ENCODE assay signal across 15 cellular contexts in the genomic region with DNA sequence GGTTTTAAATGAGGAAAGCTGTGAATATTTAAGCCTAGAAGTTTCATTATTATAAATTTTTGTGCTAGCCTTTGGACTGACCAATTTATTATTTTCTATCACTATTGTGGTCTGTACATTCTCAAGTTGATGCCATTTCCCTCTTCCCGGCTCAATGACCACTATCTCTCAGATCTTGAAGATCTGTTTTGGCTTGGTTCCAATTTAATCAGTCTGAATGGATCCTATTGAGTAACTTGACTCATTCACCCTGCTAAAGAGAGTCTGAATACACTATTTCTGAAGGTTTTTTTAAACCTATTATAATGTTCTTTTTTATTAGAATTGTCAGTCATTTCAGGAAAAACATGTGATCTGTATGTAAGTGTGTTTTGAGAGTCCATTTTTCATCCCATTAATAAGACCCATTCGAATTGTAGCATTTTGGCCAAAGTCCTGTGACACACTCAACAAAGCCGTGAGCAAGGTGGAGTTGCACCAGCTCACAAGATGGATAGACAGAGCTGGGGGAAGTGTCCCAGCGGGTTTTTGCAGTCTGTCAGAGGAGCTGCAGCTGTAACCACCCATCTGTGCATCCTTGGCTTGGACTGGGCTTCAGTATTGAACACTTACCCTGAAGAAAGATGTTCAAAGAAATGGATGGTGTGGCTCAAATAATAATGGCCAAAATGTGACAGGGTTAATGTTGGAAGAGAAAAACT.
DNase-seq lines count a peak whose midpoint lies in the region; ATAC-seq, FAIRE-seq and TF ChIP-seq lines count a peak whose summit lies in the region.
"Had no signal": no experiment of that assay in that cellular context is flagged by ENCODE, and none has a peak within 500 bp of the region (broad histone marks: within the 10 kb centered on the region; RNA-seq: fewer than 3 reads in every experiment).

No MANE protein-coding gene starts in this region.

- H3K4me1 Mint-ChIP-seq in activated CD4-positive, alpha-beta T cell treated with anti-CD3 and anti-CD28 coated beads for 36 hours, result no peaks in the 10 kb centered on the region
- H3K4me1 Mint-ChIP-seq: activated naive CD8-positive, alpha-beta T cell treated with anti-CD3 and anti-CD28 coated beads, Interleukin-2, amount 10 ng/mL, durations not matched to agents 7 days and 5 days; stimulated activated naive CD8-positive, alpha-beta T cell treated with anti-CD3 and anti-CD28 coated beads, Interleukin-15, amount 100 ng/mL, for 72 hours had no signal

- no peak overlapping the region for H3K9ac ChIP-seq in Karpas-422 (ENCODE audit: low read length)
- no peak overlapping the region for H3K9ac ChIP-seq in HepG2 (ENCODE audit: insufficient read depth, low read depth, low read length)

- POLR2A ChIA-PET in HepG2 (lab: Yijun Ruan, JAX), result no interaction called here
- POLR2A ChIA-PET in activated CD4-positive, alpha-beta T cell treated with anti-CD3 and anti-CD28 coated beads for 36 hours (lab: Charles Lee), result no interaction called here

- no TSS peak for BruUV-seq in HepG2 (replicated peaks; lab: Mats Ljungman, UMichigan)

- no peaks in the 10 kb centered on the region for H3K9me2 ChIP-seq in Karpas-422 (replicated peaks; ENCODE audit: insufficient read depth, low read length)

- no peaks in the 10 kb centered on the region for H3K36me3 ChIP-seq in Karpas-422 (ENCODE audit: insufficient read depth, low read length)
- H3K36me3 ChIP-seq in HepG2 (replicated peaks in 1 of 2; ENCODE audit: control insufficient read depth in 1 of 2, insufficient read depth in 2 of 2, low read length in 2 of 2), result no peaks in the 10 kb centered on the region; a peak in 1 of 5 replicates
- H3K36me3 ChIP-seq: MG63, pancreas had no signal

- H3K4me1 ChIP-seq in Karpas-422 (ENCODE audit: low read length), result peaks cover 23% of the 10 kb centered on the region
- peaks cover 81% of the 10 kb centered on the region for H3K4me1 ChIP-seq in HepG2 (ENCODE audit: insufficient read depth, low read length)

- H3K4me2 ChIP-seq in Karpas-422 (ENCODE audit: low read depth, low read length, poor library complexity, severe bottlenecking), result no peak overlapping the region
- H3K4me2 ChIP-seq in HepG2 (ENCODE audit: low read depth, low read length), result no peak overlapping the region

- intact Hi-C loops in HepG2 (cut with micrococcal nuclease; ENCODE audit: unreplicated experiment), result no loop called here
- intact Hi-C loops in activated CD4-positive, alpha-beta T cell treated with anti-CD3 and anti-CD28 coated beads for 36 hours (cut with DNase I, micrococcal nuclease), result no loop called here

- TF ChIP-seq POLR2A in HepG2 (IDR thresholded peaks at IDR 0.05; ENCODE audit: insufficient read depth in 1 of 2, low read depth in 2 of 2, low read length in 2 of 2), result no peak

- TF ChIP-seq CTCF in HepG2 (CRISPR knock-in tag; IDR thresholded peaks at IDR 0.05), result no peak

- ATAC-seq in HepG2 (no peak), GM18520 (IDR thresholded peaks at IDR 0.05; ENCODE audit: unreplicated experiment) (no peak), GM21723 (IDR thresholded peaks at IDR 0.05; ENCODE audit: unreplicated experiment) (no peak)
- ATAC-seq in activated CD4-positive, alpha-beta T cell treated with anti-CD3 and anti-CD28 coated beads for 36 hours, result no peak
- ATAC-seq: pancreas; stimulated activated naive CD8-positive, alpha-beta T cell treated with anti-CD3 and anti-CD28 coated beads, Interleukin-15, amount 100 ng/mL, for 72 hours had no signal

- no peak overlapping the region for H3K27ac Mint-ChIP-seq in activated CD4-positive, alpha-beta T cell treated with anti-CD3 and anti-CD28 coated beads for 36 hours
- H3K27ac Mint-ChIP-seq: activated naive CD8-positive, alpha-beta T cell treated with anti-CD3 and anti-CD28 coated beads, Interleukin-2, amount 10 ng/mL, durations not matched to agents 7 days and 5 days; stimulated activated naive CD8-positive, alpha-beta T cell treated with anti-CD3 and anti-CD28 coated beads, Interleukin-15, amount 100 ng/mL, for 72 hours; T-helper 1 cell treated with Interleukin-12 subunit alpha and Interleukin-12 subunit beta and Interleukin-4 antibody, amounts not matched to agents 30 μg/mL and 1 μg/mL, for 36 hours had no signal

- in situ Hi-C loops in HepG2 (cut with HindIII; ENCODE audit: extremely low pct_ligation_motif_present, low pct_unique_long_range_greater_than_20kb), result no loop called here

- no peaks in the 10 kb centered on the region for H3K9me3 Mint-ChIP-seq in activated CD4-positive, alpha-beta T cell treated with anti-CD3 and anti-CD28 coated beads for 36 hours (ENCODE audit: low read depth)
- H3K9me3 Mint-ChIP-seq: activated naive CD8-positive, alpha-beta T cell treated with anti-CD3 and anti-CD28 coated beads, Interleukin-2, amount 10 ng/mL, durations not matched to agents 7 days and 5 days; stimulated activated naive CD8-positive, alpha-beta T cell treated with anti-CD3 and anti-CD28 coated beads, Interleukin-15, amount 100 ng/mL, for 72 hours; T-helper 1 cell treated with Interleukin-12 subunit alpha and Interleukin-12 subunit beta and Interleukin-4 antibody, amounts not matched to agents 30 μg/mL and 1 μg/mL, for 36 hours had no signal

- H3K4me3 Mint-ChIP-seq in activated CD4-positive, alpha-beta T cell treated with anti-CD3 and anti-CD28 coated beads for 36 hours, result no peak overlapping the region
- H3K4me3 Mint-ChIP-seq: activated naive CD8-positive, alpha-beta T cell treated with anti-CD3 and anti-CD28 coated beads, Interleukin-2, amount 10 ng/mL, durations not matched to agents 7 days and 5 days; stimulated activated naive CD8-positive, alpha-beta T cell treated with anti-CD3 and anti-CD28 coated beads, Interleukin-15, amount 100 ng/mL, for 72 hours; T-helper 1 cell treated with Interleukin-12 subunit alpha and Interleukin-12 subunit beta and Interleukin-4 antibody, amounts not matched to agents 30 μg/mL and 1 μg/mL, for 36 hours had no signal

- no peaks in the 10 kb centered on the region for H3K36me3 Mint-ChIP-seq in activated CD4-positive, alpha-beta T cell treated with anti-CD3 and anti-CD28 coated beads for 36 hours (ENCODE audit: low read depth)
- H3K36me3 Mint-ChIP-seq: activated naive CD8-positive, alpha-beta T cell treated with anti-CD3 and anti-CD28 coated beads, Interleukin-2, amount 10 ng/mL, durations not matched to agents 7 days and 5 days had no signal

- H3K27me3 ChIP-seq in Karpas-422 (ENCODE audit: low read length) (no peaks in the 10 kb centered on the region), HepG2 (ENCODE audit: control insufficient read depth in 1 of 2, insufficient read depth in 2 of 2, low read length in 2 of 2) (no peaks in the 10 kb centered on the region)
- H3K27me3 ChIP-seq: pancreas had no signal

- no peaks in the 10 kb centered on the region for H3K9me3 ChIP-seq in Karpas-422 (ENCODE audit: low read length)
- no peaks in the 10 kb centered on the region for H3K9me3 ChIP-seq in HepG2 (ENCODE audit: low read length)
- H3K9me3 ChIP-seq: MG63, pancreas had no signal

- 87% methylated on average over 4 of the region's 4 CpGs for WGBS in HepG2 (ENCODE audit: low lambda C conversion rate)

- TF ChIP-seq EP300 in HepG2 (IDR thresholded peaks at IDR 0.05; ENCODE audit: low read depth in 2 of 2, low read length in 2 of 2) (no peak), HepG2 (CRISPR knock-in tag; IDR thresholded peaks at IDR 0.05; ENCODE audit: borderline replicate concordance) (no peak)

- H3K27me3 Mint-ChIP-seq in activated CD4-positive, alpha-beta T cell treated with anti-CD3 and anti-CD28 coated beads for 36 hours, result no peaks in the 10 kb centered on the region
- H3K27me3 Mint-ChIP-seq: activated naive CD8-positive, alpha-beta T cell treated with anti-CD3 and anti-CD28 coated beads, Interleukin-2, amount 10 ng/mL, durations not matched to agents 7 days and 5 days; stimulated activated naive CD8-positive, alpha-beta T cell treated with anti-CD3 and anti-CD28 coated beads, Interleukin-15, amount 100 ng/mL, for 72 hours had no signal

- peaks cover 47% of the 10 kb centered on the region for H4K20me1 ChIP-seq in Karpas-422 (ENCODE audit: insufficient read depth, low read depth, low read length)
- H4K20me1 ChIP-seq in HepG2 (ENCODE audit: insufficient read depth, low read length), result 0 out of 2 replicates have a peak, but pooled peaks cover 2% of the 10 kb centered on the region

- TF ChIP-seq RAD21 in HepG2 (CRISPR knock-in tag; IDR thresholded peaks at IDR 0.05), result no peak

- H3K4me3 ChIP-seq in Karpas-422 (ENCODE audit: low read length) (no peak overlapping the region), HepG2 (replicated peaks in 1 of 3; ENCODE audit: insufficient read depth in 1 of 3, low read depth in 2 of 3, low read length in 3 of 3) (no peak overlapping the region)
- H3K4me3 ChIP-seq: MG63, pancreas had no signal

- no peak overlapping the region for H2AFZ ChIP-seq in Karpas-422 (ENCODE audit: low read length)
- no peak overlapping the region for H2AFZ ChIP-seq in HepG2 (ENCODE audit: low read length)

- peak; percentile 37 for DNase-seq in D341Med (ENCODE audit: low spot score)
- DNase-seq in Karpas-422, result peak; percentile 54
- DNase-seq in SK-N-DZ (ENCODE audit: low spot score), result peak; percentile 69
- DNase-seq in HepG2 (ENCODE audit: low spot score), result no peak
- DNase-seq in activated CD4-positive, alpha-beta T cell treated with anti-CD3 and anti-CD28 coated beads for 36 hours, result no peak
- DNase-seq in GM19238 (ENCODE audit: insufficient read length, low spot score), result no peak
- DNase-seq: activated naive CD8-positive, alpha-beta T cell treated with anti-CD3 and anti-CD28 coated beads, Interleukin-2, amount 10 ng/mL, durations not matched to agents 7 days and 5 days; MG63; pancreas; stimulated activated naive CD8-positive, alpha-beta T cell treated with anti-CD3 and anti-CD28 coated beads, Interleukin-15, amount 100 ng/mL, for 72 hours had no signal

- H3K79me2 ChIP-seq in Karpas-422 (ENCODE audit: low read length) (peaks cover 2% of the 10 kb centered on the region; the same call in 1 of the 2 replicates), HepG2 (ENCODE audit: insufficient read depth, low read length) (peaks cover 94% of the 10 kb centered on the region)

- H3K27ac ChIP-seq in Karpas-422 (ENCODE audit: low read length) (no peak overlapping the region), HepG2 (ENCODE audit: extremely low read length, insufficient read depth, low read length) (no peak overlapping the region)
- H3K27ac ChIP-seq: RWPE1 had no signal

- no peak for FAIRE-seq in HepG2 (lab: Jason Lieb, UNC)
- FAIRE-seq: endothelial cell of umbilical vein had no signal

- CTCF ChIA-PET in HepG2 (lab: Yijun Ruan, JAX; ENCODE audit: low intra/inter-chr PET ratio, low total read pairs), result no interaction called here
- CTCF ChIA-PET in activated CD4-positive, alpha-beta T cell treated with anti-CD3 and anti-CD28 coated beads for 36 hours (lab: Charles Lee), result interaction anchor here (1.4 kb wide), 1 partner anchor 18 kb away, joined by 3 read pairs; no protein-coding TSS in a partner anchor

Comparison
In these comparisons a context has a peak if more than half of its experiments do, and no peak if none do; other contexts are left out.
1. DNase-seq: peak in D341Med (single experiment), Karpas-422 (single experiment) and SK-N-DZ (single experiment); none in HepG2 (single experiment), activated CD4-positive, alpha-beta T cell treated with anti-CD3 and anti-CD28 coated beads for 36 hours (single experiment) and GM19238 (single experiment).